Comparison of ENCODE assay signal across 8 cellular contexts in genomic region chrX:130086414-130087207, GRCh38. TPM values are rescaled to one million over a fixed set of nuclear protein-coding genes. Genes with fewer than 3 reads are reported as not detected.
DNase-seq lines count a peak whose midpoint lies in the region; ATAC-seq and TF ChIP-seq lines count a peak whose summit lies in the region.

No MANE protein-coding gene starts in this region.

- H3K18ac ChIP-seq in neuronal stem cell (ENCODE audit: low read length), result no peak overlapping the region

- no peak overlapping the region for H3K4me3 Mint-ChIP-seq in chondrocyte (ENCODE audit: unreplicated experiment)

- DNase-seq in GM10248 (ENCODE audit: extremely low spot score) (peak; percentile 54), NCI-H146 treated with DMSO at 0.1 percent for 48 hours (lab: John Stamatoyannopoulos, UW; ENCODE audit: unreplicated experiment) (peak; percentile 29), neuronal stem cell (ENCODE audit: low spot score) (no peak), chondrocyte (ENCODE audit: low spot score) (no peak), adrenal gland (no peak)
- DNase-seq in activated T-cell treated with anti-CD3 and anti-CD28 coated beads, Interleukin-2, amount 50 U/mL, for 48 hours, result peak; percentile 76

- WGBS in neuronal stem cell (ENCODE audit: extremely low coverage in 2 of 2, insufficient read length in 2 of 2, insufficient replicate concordance in 1 of 2), 2 donors, result no CpG with 5 or more reads among the region's 13 CpGs
- 56 to 80% (median 74%) methylated on average over 3 to 13 of the region's 13 CpGs for WGBS in adrenal gland, 4 donors
- 80% methylated on average over 2 of the region's 13 CpGs; no CpG with 5 or more reads in 1 of the 2 donors for WGBS in gastroesophageal sphincter (ENCODE audit: low coverage in 1 of 2), 2 donors

- no peak overlapping the region for H2BK15ac ChIP-seq in neuronal stem cell (ENCODE audit: low read length)

- no peaks in the 10 kb centered on the region for H3K9me3 ChIP-seq in neuronal stem cell (replicated peaks in 1 of 2; ENCODE audit: control insufficient read depth in 2 of 2, insufficient read depth in 1 of 2, low read depth in 1 of 2, low read length in 2 of 2)
- H3K9me3 ChIP-seq in adrenal gland (replicated peaks in 1 of 3), result no peaks in the 10 kb centered on the region
- H3K9me3 ChIP-seq in gastroesophageal sphincter, result no peaks in the 10 kb centered on the region

- H3K23ac ChIP-seq in neuronal stem cell (ENCODE audit: low read depth, low read length, poor library complexity), result no peak overlapping the region

- no peak overlapping the region for H2BK120ac ChIP-seq in neuronal stem cell (ENCODE audit: low read depth, low read length)

- intact Hi-C loops in adrenal gland (cut with DNase I), result loop anchor here in 1 of 2 donors (5.0 kb wide), 1 partner anchor 106 kb away; no protein-coding TSS in a partner anchor

- POLR2A ChIA-PET in GM10248 (lab: Yijun Ruan, JAX), result no interaction called here

- no peak for TF ChIP-seq CTCF in GM10248 (IDR thresholded peaks at IDR 0.05; ENCODE audit: control extremely low read depth, extremely low read depth, low read depth, missing control alignments)
- TF ChIP-seq CTCF in chondrocyte (IDR thresholded peaks at IDR 0.05), result no peak
- no peak for TF ChIP-seq CTCF in adrenal gland (IDR thresholded peaks at IDR 0.05)
- TF ChIP-seq CTCF in gastroesophageal sphincter (IDR thresholded peaks at IDR 0.05), result no peak

- peaks cover 30% of the 10 kb centered on the region for H3K4me1 Mint-ChIP-seq in chondrocyte (ENCODE audit: low read depth)

- CTCF ChIA-PET in GM10248 (lab: Yijun Ruan, JAX), result interaction anchor here (1.0 to 2.2 kb wide), 9 partner anchors 9 to 90 kb away, joined by 3 to 9 read pairs (median 4); partner anchors contain the start of gene ELF4

- H2BK5ac ChIP-seq in neuronal stem cell (ENCODE audit: low read length), result no peak overlapping the region

- peak overlapping the region; percentile 4 for H3K9ac ChIP-seq in neuronal stem cell (ENCODE audit: low read depth, low read length, poor library complexity)

- TF ChIP-seq POLR2A in adrenal gland (IDR thresholded peaks at IDR 0.05) (no peak), gastroesophageal sphincter (IDR thresholded peaks at IDR 0.05) (no peak)

- no peaks in the 10 kb centered on the region for H3K36me3 Mint-ChIP-seq in chondrocyte (ENCODE audit: low read depth)

- no peak overlapping the region for H2AK5ac ChIP-seq in neuronal stem cell (ENCODE audit: low read depth, low read length)

- no peak overlapping the region for H3K4me2 ChIP-seq in neuronal stem cell (ENCODE audit: insufficient read depth, low read length, poor library complexity, severe bottlenecking)

- H3K4me1 ChIP-seq in neuronal stem cell (ENCODE audit: control insufficient read depth in 2 of 2, insufficient read depth in 1 of 2, low read depth in 1 of 2, low read length in 2 of 2) (peaks cover 0 to 2% of the 10 kb centered on the region in 2 donors), adrenal gland (replicated peaks in 1 of 2) (peaks cover 0 to 4% of the 10 kb centered on the region in 2 donors), gastroesophageal sphincter (no peaks in the 10 kb centered on the region)

- peak; percentile 28 for ATAC-seq in GM21717 (IDR thresholded peaks at IDR 0.05; ENCODE audit: unreplicated experiment)
- ATAC-seq in gastroesophageal sphincter, result no peak

- H3K4me3 ChIP-seq in neuronal stem cell (ENCODE audit: low read length in 2 of 2) (no peak overlapping the region), adrenal gland (no peak overlapping the region), gastroesophageal sphincter (no peak overlapping the region)

- no peak overlapping the region for H4K91ac ChIP-seq in neuronal stem cell (ENCODE audit: low read depth, low read length, poor library complexity)

- H2AFZ ChIP-seq in neuronal stem cell (ENCODE audit: low read length), result no peak overlapping the region

- no peak overlapping the region for H3K27ac Mint-ChIP-seq in chondrocyte (ENCODE audit: unreplicated experiment)

- H3K9me3 Mint-ChIP-seq in chondrocyte (ENCODE audit: low read depth), result no peaks in the 10 kb centered on the region

- no peaks in the 10 kb centered on the region for H3K36me3 ChIP-seq in neuronal stem cell (replicated peaks in 1 of 2; ENCODE audit: control insufficient read depth in 2 of 2, insufficient read depth in 2 of 2, low read length in 2 of 2)
- no peaks in the 10 kb centered on the region for H3K36me3 ChIP-seq in adrenal gland (replicated peaks in 1 of 2)
- no peaks in the 10 kb centered on the region for H3K36me3 ChIP-seq in gastroesophageal sphincter

- TF ChIP-seq EP300 in gastroesophageal sphincter (IDR thresholded peaks at IDR 0.05), result no peak

- H3K27me3 ChIP-seq in neuronal stem cell (ENCODE audit: control insufficient read depth in 3 of 3, insufficient read depth in 3 of 3, low read depth in 1 of 3, low read length in 3 of 3) (peaks cover 0 to 2% (median 0%) of the 10 kb centered on the region in 3 experiments), adrenal gland (no peaks in the 10 kb centered on the region), gastroesophageal sphincter (no peaks in the 10 kb centered on the region)

- no peak overlapping the region for H3K14ac ChIP-seq in neuronal stem cell (ENCODE audit: low read length)

- no peaks in the 10 kb centered on the region for H3K27me3 Mint-ChIP-seq in chondrocyte (ENCODE audit: low read depth)

- H3K27ac ChIP-seq in neuronal stem cell (replicated peaks; ENCODE audit: low read length) (no peak overlapping the region), adrenal gland (no peak overlapping the region), gastroesophageal sphincter (peak overlapping the region in 2 of 4 donors; percentile 9 to 46)

- H3K79me1 ChIP-seq in neuronal stem cell (ENCODE audit: low read depth, low read length), result no peaks in the 10 kb centered on the region

- no peak overlapping the region for H4K8ac ChIP-seq in neuronal stem cell (ENCODE audit: low read depth, low read length)

- H2BK12ac ChIP-seq in neuronal stem cell (ENCODE audit: low read length), result no peak overlapping the region

- no peak overlapping the region for H3K4ac ChIP-seq in neuronal stem cell (ENCODE audit: low read length)

RNA-seq across cellular contexts. Expression of gene ELF4, which starts 23.7 kb away (rescaled TPM):
- 0.06 TPM for polyA plus RNA-seq in neuronal stem cell (2013, experiment 1 of 2)
- 0.08 TPM for polyA plus RNA-seq in neuronal stem cell (2013, experiment 2 of 2)
- total RNA-seq in chondrocyte (18.1 to 25.7 TPM (median 22.2 TPM) in 3 replicates), adrenal gland (1 to 10 TPM; 2.7 to 8.8 (median 7.5) TPM), gastroesophageal sphincter (1 to 10 TPM; 4.5 to 9.5 (median 7.5) TPM)
- polyA plus RNA-seq in adrenal gland, result 1 to 10 TPM; 3.1 to 4.5 (median 3.5) TPM

Comparison
In these comparisons a context has a peak if more than half of its experiments do, and no peak if none do; other contexts are left out.
1. DNase-seq: peak in GM10248 (single experiment), NCI-H146 treated with DMSO at 0.1 percent for 48 hours (single experiment) and activated T-cell treated with anti-CD3 and anti-CD28 coated beads, Interleukin-2, amount 50 U/mL, for 48 hours (2 of 2); none in neuronal stem cell (single experiment), chondrocyte (single experiment) and adrenal gland (0 of 7).